ENCODE assay signal across 8 cellular contexts in genomic region chr6:79946773-79947190, GRCh38. TPM values are rescaled to one million over a fixed set of nuclear protein-coding genes. Genes with fewer than 3 reads are reported as not detected.
DNase-seq lines count a peak whose midpoint lies in the region; ATAC-seq and TF ChIP-seq lines count a peak whose summit lies in the region.

No MANE protein-coding gene starts in this region.

- H3K4me3 ChIP-seq in RWPE2 (ENCODE audit: severe bottlenecking) (peak overlapping the region; percentile 61), cardiac fibroblast (replicated peaks in 1 of 2; ENCODE audit: low read depth in 2 of 2, low read length in 2 of 2) (peak overlapping the region; percentile 74 to 81), spleen (peak overlapping the region; percentile 43 to 76 (median 48))

- H3K36me3 Mint-ChIP-seq in activated CD4-positive, alpha-beta T cell treated with anti-CD3 and anti-CD28 coated beads for 36 hours (ENCODE audit: low read depth), result no peaks in the 10 kb centered on the region

- H3K4me1 ChIP-seq in RWPE2 (ENCODE audit: insufficient read depth, poor library complexity, severe bottlenecking), result peaks cover 11% of the 10 kb centered on the region
- peaks cover 5 to 22% (median 20%) of the 10 kb centered on the region in 6 donors for H3K4me1 ChIP-seq in spleen

- H3K4me3 Mint-ChIP-seq in activated CD4-positive, alpha-beta T cell treated with anti-CD3 and anti-CD28 coated beads for 36 hours, result peak overlapping the region; percentile 82

- ATAC-seq in activated CD4-positive, alpha-beta T cell treated with anti-CD3 and anti-CD28 coated beads for 36 hours, result peak; percentile 33
- ATAC-seq in HG02981 (IDR thresholded peaks at IDR 0.05; ENCODE audit: unreplicated experiment), result peak; percentile 21
- peak; percentile 49 for ATAC-seq in RWPE2 (ENCODE audit: low read depth)
- no peak for ATAC-seq in GM19324 (IDR thresholded peaks at IDR 0.05; ENCODE audit: low FRiP score, unreplicated experiment)

- H3K9me3 ChIP-seq in RWPE2 (ENCODE audit: severe bottlenecking) (no peaks in the 10 kb centered on the region), spleen (no peaks in the 10 kb centered on the region)

- WGBS in spleen, 5 donors, result 1 to 5% (median 2%) methylated on average over 11 to 31 of the region's 31 CpGs

- H3K9me3 Mint-ChIP-seq in activated CD4-positive, alpha-beta T cell treated with anti-CD3 and anti-CD28 coated beads for 36 hours (ENCODE audit: low read depth), result no peaks in the 10 kb centered on the region

- peaks cover 31% of the 10 kb centered on the region for H3K27me3 Mint-ChIP-seq in activated CD4-positive, alpha-beta T cell treated with anti-CD3 and anti-CD28 coated beads for 36 hours

- peak; percentile 49 for DNase-seq in activated CD4-positive, alpha-beta T cell treated with anti-CD3 and anti-CD28 coated beads for 36 hours
- no peak for DNase-seq in activated CD4-positive, alpha-beta T cell treated with anti-CD3 and anti-CD28 coated beads, Interleukin-2, amount 50 U/mL, for 4 hours
- peak; percentile 40 for DNase-seq in RWPE2 (ENCODE audit: low spot score)
- peak in 1 of 2 donors; percentile 24 for DNase-seq in cardiac fibroblast (ENCODE audit: low read depth in 2 of 2)
- peak; percentile 40 for DNase-seq in iris pigment epithelial cell (ENCODE audit: low read depth)
- DNase-seq in spleen, result no peak

- no peak for TF ChIP-seq POLR2A in spleen (IDR thresholded peaks at IDR 0.05)

- H3K27me3 ChIP-seq in RWPE2 (ENCODE audit: insufficient read depth, poor library complexity, severe bottlenecking), result peaks cover 4% of the 10 kb centered on the region
- peaks cover 0 to 79% (median 46%) of the 10 kb centered on the region in 7 donors for H3K27me3 ChIP-seq in spleen (replicated peaks in 1 of 7)

- peak overlapping the region; percentile 43 for H3K27ac Mint-ChIP-seq in activated CD4-positive, alpha-beta T cell treated with anti-CD3 and anti-CD28 coated beads for 36 hours

- TF ChIP-seq CTCF in RWPE2 (IDR thresholded peaks at IDR 0.05; ENCODE audit: poor library complexity, severe bottlenecking), result no peak
- TF ChIP-seq CTCF in cardiac fibroblast (IDR thresholded peaks at IDR 0.05; ENCODE audit: low read depth, low read length), result no peak
- TF ChIP-seq CTCF in spleen (IDR thresholded peaks at IDR 0.05 in 8 of 11, conservative IDR thresholded peaks at IDR 0.05 in 3 of 11), result no peak

- H3K27ac ChIP-seq in RWPE2 (ENCODE audit: poor library complexity, severe bottlenecking), result no peak overlapping the region
- H3K27ac ChIP-seq in spleen, result peak overlapping the region in 1 of 8 donors; percentile 21

- H3K36me3 ChIP-seq in RWPE2 (ENCODE audit: low read depth), result no peaks in the 10 kb centered on the region
- H3K36me3 ChIP-seq in spleen, result no peaks in the 10 kb centered on the region

- intact Hi-C loops in activated CD4-positive, alpha-beta T cell treated with anti-CD3 and anti-CD28 coated beads for 36 hours (cut with DNase I, micrococcal nuclease), result loop anchor here (1.0 to 5.0 kb wide), 4 partner anchors 58 to 221 kb away; partner anchors contain the start of genes BCKDHB (in 2 of the 2) and TTK (in 2 of the 2)
- intact Hi-C loops in spleen (cut with DNase I; ENCODE audit: low total_unique reads), result loop anchor here (5.0 kb wide), 1 partner anchor 146 kb away; no protein-coding TSS in a partner anchor

- CTCF ChIA-PET in activated CD4-positive, alpha-beta T cell treated with anti-CD3 and anti-CD28 coated beads for 36 hours (lab: Charles Lee), result interaction anchor here (0.6 to 2.9 kb wide), 16 partner anchors 8 to 295 kb away, joined by 3 to 34 read pairs (median 4); partner anchors contain the start of gene BCKDHB

- peaks cover 29% of the 10 kb centered on the region for H3K4me1 Mint-ChIP-seq in activated CD4-positive, alpha-beta T cell treated with anti-CD3 and anti-CD28 coated beads for 36 hours

- POLR2A ChIA-PET in activated CD4-positive, alpha-beta T cell treated with anti-CD3 and anti-CD28 coated beads for 36 hours (lab: Charles Lee), result no interaction called here

RNA-seq across cellular contexts. Expression of gene ELOVL4, which starts 0.6 kb away (rescaled TPM):
- 1 to 10 TPM; 1.3 to 1.6 TPM for total RNA-seq in activated CD4-positive, alpha-beta T cell treated with anti-CD3 and anti-CD28 coated beads for 36 hours
- under 1 TPM; 0.17 to 0.77 (median 0.24) TPM for total RNA-seq in spleen
- polyA plus RNA-seq in spleen, result under 1 TPM; 0.17 to 0.38 (median 0.26) TPM

RNA-seq across cellular contexts. Expression of gene TTK, which starts 57.7 kb away (rescaled TPM):
- 10 to 100 TPM; 39.1 to 47.2 TPM for total RNA-seq in activated CD4-positive, alpha-beta T cell treated with anti-CD3 and anti-CD28 coated beads for 36 hours
- total RNA-seq in spleen, result 1 to 10 TPM; 1.5 to 5.9 (median 2.6) TPM
- 1 to 10 TPM in 2 of 3 donors, under 1 TPM in 1; 0.74 to 2.8 (median 1.2) TPM for polyA plus RNA-seq in spleen

Comparison
In these comparisons a context has a peak if more than half of its experiments do, and no peak if none do; other contexts are left out.
1. DNase-seq: peak in activated CD4-positive, alpha-beta T cell treated with anti-CD3 and anti-CD28 coated beads for 36 hours (single experiment), RWPE2 (single experiment) and iris pigment epithelial cell (single experiment); none in activated CD4-positive, alpha-beta T cell treated with anti-CD3 and anti-CD28 coated beads, Interleukin-2, amount 50 U/mL, for 4 hours (0 of 2) and spleen (single experiment).
2. RNA of gene TTK, which starts 57.7 kb away (total RNA-seq): 39.1 to 47.2 TPM in activated CD4-positive, alpha-beta T cell treated with anti-CD3 and anti-CD28 coated beads for 36 hours; 1.5 to 5.9 TPM in spleen; every median in the first group is over 4 times any median in the second.
3. Peak in every context shown above with its lines, with median percentiles within 50 percentile points of each other: H3K4me3 ChIP-seq.